23 cellular contexts compared by ENCODE assay signal in genomic region chr1:22645936-22646335, GRCh38. TPM values are rescaled to one million over a fixed set of nuclear protein-coding genes. Genes with fewer than 3 reads are reported as not detected.
"Had no signal": no experiment of that assay in that cellular context is flagged by ENCODE, and none has a peak within 500 bp of the region (broad histone marks: within the 10 kb centered on the region; RNA-seq: fewer than 3 reads in every experiment).

No MANE protein-coding gene starts in this region.

- H3K4me1 ChIP-seq: vagina had no signal

- ATAC-seq: activated CD8-positive, alpha-beta T cell treated with anti-CD3 and anti-CD28 coated beads, Interleukin-2, amount 10 ng/mL, durations not matched to agents 7 days and 5 days; gastroesophageal sphincter; heart right ventricle; natural killer cell; right cardiac atrium had no signal

- H3K4me3 Mint-ChIP-seq: activated CD4-positive, alpha-beta T cell treated with anti-CD3 and anti-CD28 coated beads, Interleukin-2, amount 10 ng/mL, durations not matched to agents 24 days and 14 days; activated CD8-positive, alpha-beta T cell treated with anti-CD3 and anti-CD28 coated beads, Interleukin-2, amount 10 ng/mL, durations not matched to agents 7 days and 5 days; activated naive CD8-positive, alpha-beta T cell; endodermal cell; natural killer cell had no signal

- H3K36me3 ChIP-seq: gastroesophageal sphincter, vagina had no signal

- H3K27me3 Mint-ChIP-seq: activated CD4-positive, alpha-beta T cell treated with anti-CD3 and anti-CD28 coated beads, Interleukin-2, amount 10 ng/mL, durations not matched to agents 24 days and 14 days had no signal

- H3K27ac Mint-ChIP-seq: activated CD4-positive, alpha-beta T cell treated with anti-CD3 and anti-CD28 coated beads, Interleukin-2, amount 10 ng/mL, durations not matched to agents 24 days and 14 days; activated CD8-positive, alpha-beta T cell treated with anti-CD3 and anti-CD28 coated beads, Interleukin-2, amount 10 ng/mL, durations not matched to agents 7 days and 5 days; activated naive CD8-positive, alpha-beta T cell; endodermal cell; natural killer cell had no signal

- H3K4me1 Mint-ChIP-seq: activated CD4-positive, alpha-beta T cell treated with anti-CD3 and anti-CD28 coated beads, Interleukin-2, amount 10 ng/mL, durations not matched to agents 24 days and 14 days; endodermal cell; natural killer cell had no signal

- FAIRE-seq: islet of Langerhans, small intestine had no signal

- H3K9me3 Mint-ChIP-seq: activated CD4-positive, alpha-beta T cell treated with anti-CD3 and anti-CD28 coated beads, Interleukin-2, amount 10 ng/mL, durations not matched to agents 24 days and 14 days; endodermal cell; natural killer cell had no signal

- DNase-seq: activated CD4-positive, alpha-beta T cell treated with anti-CD3 and anti-CD28 coated beads, Interleukin-2, amount 10 ng/mL, durations not matched to agents 24 days and 14 days; activated CD4-positive, CD25-positive, alpha-beta regulatory T cell; activated CD8-positive, alpha-beta memory T cell treated with anti-CD3 and anti-CD28 coated beads, Interleukin-2, amount 50 U/mL, for 4 hours; activated CD8-positive, alpha-beta T cell treated with anti-CD3 and anti-CD28 coated beads, Interleukin-2, amount 10 ng/mL, durations not matched to agents 7 days and 5 days; activated gamma-delta T cell; activated T-cell treated with anti-CD3 and anti-CD28 coated beads, Interleukin-2, amount 50 U/mL, for 48 hours; endodermal cell; erythroblast; heart right ventricle; natural killer cell; posterior cingulate gyrus; small intestine; stimulated activated CD4-positive, alpha-beta T cell treated with anti-CD3 and anti-CD28 coated beads, Interleukin-4, amount 100 ng/mL, for 4 hours; stimulated activated CD8-positive, alpha-beta memory T cell treated with anti-CD3 and anti-CD28 coated beads, Interleukin-4, amount 100 ng/mL, for 48 hours; stimulated activated naive CD4-positive, alpha-beta T cell treated with Interleukin-2 at 50 U/mL for 16 hours; SW 1271 had no signal

- H3K27me3 ChIP-seq: vagina had no signal

- H3K9me3 ChIP-seq: gastroesophageal sphincter, heart right ventricle, vagina had no signal

- H3K27ac ChIP-seq: gastroesophageal sphincter, vagina had no signal

- H3K36me3 Mint-ChIP-seq: activated naive CD8-positive, alpha-beta T cell; natural killer cell had no signal

RNA-seq across cellular contexts. Expression of gene C1QC, which starts 2.5 kb away (rescaled TPM):
- total RNA-seq: activated CD4-positive, alpha-beta T cell treated with anti-CD3 and anti-CD28 coated beads, Interleukin-2, amount 10 ng/mL, durations not matched to agents 24 days and 14 days; activated CD8-positive, alpha-beta T cell treated with anti-CD3 and anti-CD28 coated beads, Interleukin-2, amount 10 ng/mL, durations not matched to agents 7 days and 5 days; dermis microvascular lymphatic vessel endothelial cell; endodermal cell; T-helper 2 cell treated with Interferon-gamma antibody and Interleukin-4, amounts not matched to agents 100 ng/mL and 5 ng/mL, for 36 hours had no signal

RNA-seq across cellular contexts. Expression of gene C1QB, which starts 7.1 kb away (rescaled TPM):
- total RNA-seq: activated CD4-positive, alpha-beta T cell treated with anti-CD3 and anti-CD28 coated beads, Interleukin-2, amount 10 ng/mL, durations not matched to agents 24 days and 14 days; activated CD8-positive, alpha-beta T cell treated with anti-CD3 and anti-CD28 coated beads, Interleukin-2, amount 10 ng/mL, durations not matched to agents 7 days and 5 days; dermis microvascular lymphatic vessel endothelial cell; endodermal cell; T-helper 2 cell treated with Interferon-gamma antibody and Interleukin-4, amounts not matched to agents 100 ng/mL and 5 ng/mL, for 36 hours had no signal

RNA-seq across cellular contexts. Expression of gene C1QA, which starts 9.5 kb away (rescaled TPM):
- total RNA-seq: activated CD4-positive, alpha-beta T cell treated with anti-CD3 and anti-CD28 coated beads, Interleukin-2, amount 10 ng/mL, durations not matched to agents 24 days and 14 days; activated CD8-positive, alpha-beta T cell treated with anti-CD3 and anti-CD28 coated beads, Interleukin-2, amount 10 ng/mL, durations not matched to agents 7 days and 5 days; dermis microvascular lymphatic vessel endothelial cell; endodermal cell; T-helper 2 cell treated with Interferon-gamma antibody and Interleukin-4, amounts not matched to agents 100 ng/mL and 5 ng/mL, for 36 hours had no signal
